ENCODE assay signal across 13 cellular contexts in genomic region chr3:196563721-196564225, GRCh38. TPM values are rescaled to one million over a fixed set of nuclear protein-coding genes. Genes with fewer than 3 reads are reported as not detected.
DNase-seq lines count a peak whose midpoint lies in the region; ATAC-seq, FAIRE-seq and TF ChIP-seq lines count a peak whose summit lies in the region.
"Had no signal": no experiment of that assay in that cellular context is flagged by ENCODE, and none has a peak within 500 bp of the region (broad histone marks: within the 10 kb centered on the region; RNA-seq: fewer than 3 reads in every experiment).

No MANE protein-coding gene starts in this region.

- TF ChIP-seq CTCF in choroid plexus epithelial cell (conservative IDR thresholded peaks at IDR 0.05; ENCODE audit: low read depth, low read length): no peak

- H3K4me3 ChIP-seq in choroid plexus epithelial cell (ENCODE audit: low read depth, low read length): no peak overlapping the region

- TF ChIP-seq POLR2A in GM12891 (IDR thresholded peaks at IDR 0.05; ENCODE audit: low read depth, low read length): no peak

- ATAC-seq in activated CD4-positive, CD25-positive, alpha-beta regulatory T cell treated with anti-CD3 and anti-CD28 coated beads, Interleukin-2, amount 50 U/mL, for 24 hours: peak; percentile 10 to 27
- ATAC-seq in stimulated activated naive CD8-positive, alpha-beta T cell treated with anti-CD3 and anti-CD28 coated beads, Interleukin-15, amount 100 ng/mL, for 72 hours: no peak
- ATAC-seq in HG03354 (IDR thresholded peaks at IDR 0.05; ENCODE audit: poor library complexity, severe bottlenecking, unreplicated experiment): no peak
- no peak for ATAC-seq in HG03139 (IDR thresholded peaks at IDR 0.05; ENCODE audit: unreplicated experiment)

- no peaks in the 10 kb centered on the region for H3K9me3 Mint-ChIP-seq in stimulated activated naive CD8-positive, alpha-beta T cell treated with anti-CD3 and anti-CD28 coated beads, Interleukin-15, amount 100 ng/mL, for 72 hours
- H3K9me3 Mint-ChIP-seq: mesothelial cell of epicardium had no signal

- FAIRE-seq in GM12891 (lab: Jason Lieb, UNC): no peak
- FAIRE-seq: GM12892, H1 had no signal

- H3K27me3 Mint-ChIP-seq in stimulated activated naive CD8-positive, alpha-beta T cell treated with anti-CD3 and anti-CD28 coated beads, Interleukin-15, amount 100 ng/mL, for 72 hours: no peaks in the 10 kb centered on the region

- peak overlapping the region; percentile 64 to 68 for H3K27ac Mint-ChIP-seq in stimulated activated naive CD8-positive, alpha-beta T cell treated with anti-CD3 and anti-CD28 coated beads, Interleukin-15, amount 100 ng/mL, for 72 hours
- H3K27ac Mint-ChIP-seq: mesothelial cell of epicardium had no signal

- peak overlapping the region; percentile 44 to 46 for H3K4me3 Mint-ChIP-seq in stimulated activated naive CD8-positive, alpha-beta T cell treated with anti-CD3 and anti-CD28 coated beads, Interleukin-15, amount 100 ng/mL, for 72 hours
- H3K4me3 Mint-ChIP-seq: mesothelial cell of epicardium had no signal

- peak; percentile 27 for DNase-seq in stimulated activated CD4-positive, alpha-beta T cell treated with anti-CD3 and anti-CD28 coated beads, Interleukin-15, amount 100 ng/mL, for 24 hours
- no peak for DNase-seq in stimulated activated CD4-positive, alpha-beta T cell treated with anti-CD3 and anti-CD28 coated beads, Interleukin-12 subunit alpha, Interleukin-12 subunit beta, amount 100 ng/mL, for 4 hours
- peak; percentile 66 for DNase-seq in choroid plexus epithelial cell (ENCODE audit: low read depth)
- DNase-seq in stimulated activated naive CD8-positive, alpha-beta T cell treated with anti-CD3 and anti-CD28 coated beads, Interleukin-15, amount 100 ng/mL, for 72 hours: no peak
- DNase-seq in GM12891 (ENCODE audit: insufficient read length, low spot score): no peak
- DNase-seq: activated gamma-delta T cell treated with Interleukin-2 at 50 U/mL for 16 hours had no signal

- H3K4me1 Mint-ChIP-seq in stimulated activated naive CD8-positive, alpha-beta T cell treated with anti-CD3 and anti-CD28 coated beads, Interleukin-15, amount 100 ng/mL, for 72 hours: peaks cover 46% of the 10 kb centered on the region

TF ChIP-seq in GM12891, 5 proteins besides CTCF, POLR2A, EP300 and RAD21:
- no peak for TF ChIP-seq PAX5 (IDR thresholded peaks at IDR 0.05; ENCODE audit: insufficient read depth, low read length, severe bottlenecking)
- no peak for TF ChIP-seq TAF1 (IDR thresholded peaks at IDR 0.05; ENCODE audit: low read depth, low read length)
- TF ChIP-seq POU2F2 (IDR thresholded peaks at IDR 0.05; ENCODE audit: low read depth, low read length): no peak
- no peak for TF ChIP-seq POLR2AphosphoS5 (IDR thresholded peaks at IDR 0.05; ENCODE audit: low read depth, low read length)
- no peak for TF ChIP-seq SPI1 (IDR thresholded peaks at IDR 0.05; ENCODE audit: low read depth, low read length)

RNA-seq across cellular contexts. Expression of gene WDR53, which starts 4.6 kb away (rescaled TPM):
- 11.6 TPM for polyA plus RNA-seq in GM12891 (2012; ENCODE audit: low read depth, missing spikeins)

RNA-seq across cellular contexts. Expression of gene FBXO45, which starts 4.7 kb away (rescaled TPM):
- polyA plus RNA-seq in GM12891 (2012; ENCODE audit: low read depth, missing spikeins): 9.3 TPM

RNA-seq across cellular contexts. Expression of gene SMCO1, which starts 48.6 kb away (rescaled TPM):
- 0.05 TPM for polyA plus RNA-seq in GM12891 (2012; ENCODE audit: low read depth, missing spikeins)
- polyA plus RNA-seq: BJ had no signal

Comparison
In these comparisons a context has a peak if more than half of its experiments do, and no peak if none do; other contexts are left out.
1. DNase-seq: peak in stimulated activated CD4-positive, alpha-beta T cell treated with anti-CD3 and anti-CD28 coated beads, Interleukin-15, amount 100 ng/mL, for 24 hours (single experiment) and choroid plexus epithelial cell (single experiment); none in stimulated activated CD4-positive, alpha-beta T cell treated with anti-CD3 and anti-CD28 coated beads, Interleukin-12 subunit alpha, Interleukin-12 subunit beta, amount 100 ng/mL, for 4 hours (single experiment), stimulated activated naive CD8-positive, alpha-beta T cell treated with anti-CD3 and anti-CD28 coated beads, Interleukin-15, amount 100 ng/mL, for 72 hours (0 of 2) and GM12891 (single experiment).
2. ATAC-seq: peak in activated CD4-positive, CD25-positive, alpha-beta regulatory T cell treated with anti-CD3 and anti-CD28 coated beads, Interleukin-2, amount 50 U/mL, for 24 hours (2 of 2); none in stimulated activated naive CD8-positive, alpha-beta T cell treated with anti-CD3 and anti-CD28 coated beads, Interleukin-15, amount 100 ng/mL, for 72 hours (single experiment), HG03354 (single experiment) and HG03139 (single experiment).